In the genomic region with DNA sequence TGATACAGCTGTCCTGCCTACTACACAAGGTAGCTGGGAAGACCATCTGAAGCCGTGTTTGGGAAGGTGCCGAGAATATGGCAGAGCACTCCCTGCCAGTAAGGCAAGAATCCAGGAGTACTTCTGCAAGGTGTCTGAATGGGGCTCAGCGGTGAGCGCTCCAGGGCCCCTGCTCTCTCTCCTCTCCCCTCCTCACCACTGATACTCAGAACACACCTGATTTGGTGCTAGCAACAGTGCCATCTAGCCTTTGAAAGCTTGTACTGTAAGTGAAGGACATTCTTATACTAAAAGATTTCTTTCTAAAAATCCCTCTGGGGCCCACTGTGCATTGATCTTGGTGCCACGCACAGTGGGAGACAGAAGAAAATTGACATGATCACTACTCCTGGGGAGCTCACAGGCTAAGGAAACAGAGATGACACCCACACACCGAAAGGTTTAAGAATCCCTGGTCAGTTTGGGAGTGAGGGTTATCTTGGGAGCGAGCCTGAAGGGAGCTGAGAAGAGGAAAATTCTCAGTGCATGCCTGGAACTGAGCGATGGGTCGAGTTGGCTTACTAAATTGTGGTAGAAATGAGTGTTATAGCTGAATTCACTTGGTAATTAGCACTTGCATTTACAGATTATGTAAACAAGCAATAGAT, we compare ENCODE assay signal across 9 cellular contexts.
DNase-seq lines count a peak whose midpoint lies in the region; ATAC-seq and TF ChIP-seq lines count a peak whose summit lies in the region.
"Had no signal": no experiment of that assay in that cellular context is flagged by ENCODE, and none has a peak within 500 bp of the region (broad histone marks: within the 10 kb centered on the region; RNA-seq: fewer than 3 reads in every experiment).

No MANE protein-coding gene starts in this region.

- no peak overlapping the region for H3K27ac Mint-ChIP-seq in activated CD8-positive, alpha-beta memory T cell treated with anti-CD3 and anti-CD28 coated beads, Interleukin-2, amount 10 ng/mL, durations not matched to agents 7 days and 5 days
- H3K27ac Mint-ChIP-seq: stimulated activated naive CD8-positive, alpha-beta T cell treated with anti-CD3 and anti-CD28 coated beads, Interleukin-15, Interleukin-2, amounts not matched to agents 100 ng/mL and 50 ng/mL, for 24 hours had no signal

- H3K9me3 Mint-ChIP-seq in activated CD8-positive, alpha-beta memory T cell treated with anti-CD3 and anti-CD28 coated beads, Interleukin-2, amount 10 ng/mL, durations not matched to agents 7 days and 5 days (ENCODE audit: low read depth), result no peaks in the 10 kb centered on the region
- H3K9me3 Mint-ChIP-seq: stimulated activated naive CD8-positive, alpha-beta T cell treated with anti-CD3 and anti-CD28 coated beads, Interleukin-15, Interleukin-2, amounts not matched to agents 100 ng/mL and 50 ng/mL, for 24 hours had no signal

- H3K9me3 ChIP-seq in DOHH2 (ENCODE audit: control insufficient read depth, insufficient read depth, low read length) (no peaks in the 10 kb centered on the region), body of pancreas (no peaks in the 10 kb centered on the region), right lobe of liver (no peaks in the 10 kb centered on the region)

- H3K4me3 Mint-ChIP-seq in activated CD8-positive, alpha-beta memory T cell treated with anti-CD3 and anti-CD28 coated beads, Interleukin-2, amount 10 ng/mL, durations not matched to agents 7 days and 5 days, result no peak overlapping the region
- H3K4me3 Mint-ChIP-seq: stimulated activated naive CD8-positive, alpha-beta T cell treated with anti-CD3 and anti-CD28 coated beads, Interleukin-15, Interleukin-2, amounts not matched to agents 100 ng/mL and 50 ng/mL, for 24 hours had no signal

- H3K27me3 ChIP-seq in DOHH2 (ENCODE audit: control insufficient read depth, low read length) (peaks cover 6% of the 10 kb centered on the region), body of pancreas (no peaks in the 10 kb centered on the region), right lobe of liver (peaks cover 0 to 3% of the 10 kb centered on the region in 2 donors)

- TF ChIP-seq CTCF in DOHH2 (IDR thresholded peaks at IDR 0.05; ENCODE audit: low read depth, low read length, poor library complexity, severe bottlenecking) (peak; percentile 39), body of pancreas (IDR thresholded peaks at IDR 0.05) (peak in 6 of 7 experiments; percentile 16 to 35 (median 30)), right lobe of liver (IDR thresholded peaks at IDR 0.05) (peak; percentile 22 to 60 (median 50))

- H3K4me2 ChIP-seq in DOHH2 (ENCODE audit: low read length), result no peak overlapping the region

- H3K9me2 ChIP-seq in DOHH2 (replicated peaks; ENCODE audit: control insufficient read depth, low read length), result no peaks in the 10 kb centered on the region

- no peaks in the 10 kb centered on the region for H3K36me3 Mint-ChIP-seq in activated CD8-positive, alpha-beta memory T cell treated with anti-CD3 and anti-CD28 coated beads, Interleukin-2, amount 10 ng/mL, durations not matched to agents 7 days and 5 days

- 22 to 23% methylated on average over 9 of the region's 9 CpGs for WGBS in body of pancreas, 2 donors
- WGBS in right lobe of liver (ENCODE audit: insufficient coverage, low coverage, low lambda C conversion rate, missing lambda C conversion rate), result 21% methylated on average over 9 of the region's 9 CpGs

- H3F3A ChIP-seq in DOHH2 (ENCODE audit: control insufficient read depth, insufficient read depth), result no peaks in the 10 kb centered on the region

- no peak overlapping the region for H3K4me3 ChIP-seq in DOHH2 (ENCODE audit: low read length)
- no peak overlapping the region for H3K4me3 ChIP-seq in body of pancreas
- no peak overlapping the region for H3K4me3 ChIP-seq in right lobe of liver

- CTCF ChIA-PET in activated CD8-positive, alpha-beta memory T cell treated with anti-CD3 and anti-CD28 coated beads, Interleukin-2, amount 10 ng/mL, durations not matched to agents 7 days and 5 days (lab: Charles Lee), result interaction anchor here (0.9 kb wide), 1 partner anchor 130 kb away, joined by 3 read pairs; no protein-coding TSS in a partner anchor

- TF ChIP-seq POLR2A in body of pancreas (IDR thresholded peaks at IDR 0.05) (no peak), right lobe of liver (IDR thresholded peaks at IDR 0.05) (no peak)

- H3K36me3 ChIP-seq in DOHH2 (ENCODE audit: control insufficient read depth, low read length), result no peaks in the 10 kb centered on the region
- H3K36me3 ChIP-seq in body of pancreas (replicated peaks in 1 of 2; ENCODE audit: insufficient read depth in 1 of 2, low read depth in 2 of 2), result no peaks in the 10 kb centered on the region
- no peaks in the 10 kb centered on the region for H3K36me3 ChIP-seq in right lobe of liver

- H3K27ac ChIP-seq in DOHH2 (ENCODE audit: low read depth, low read length) (no peak overlapping the region), body of pancreas (no peak overlapping the region), right lobe of liver (no peak overlapping the region)

- DNase-seq in NCI-H187 treated with DMSO at 0.1 percent for 48 hours (lab: John Stamatoyannopoulos, UW), result peak; percentile 61
- no peak for DNase-seq in body of pancreas
- DNase-seq in right lobe of liver, result no peak
- DNase-seq in activated CD8-positive, alpha-beta memory T cell treated with anti-CD3 and anti-CD28 coated beads, Interleukin-2, amount 10 ng/mL, durations not matched to agents 7 days and 5 days, result no peak
- DNase-seq in SKM-1 (lab: John Stamatoyannopoulos, UW; ENCODE audit: unreplicated experiment), result no peak
- DNase-seq in stimulated activated naive CD8-positive, alpha-beta T cell treated with anti-CD3 and anti-CD28 coated beads, Interleukin-15, Interleukin-2, amounts not matched to agents 100 U/mL and 50 U/mL, for 24 hours, result no peak

- ATAC-seq in body of pancreas, result peak; percentile 24
- ATAC-seq in right lobe of liver, result peak; percentile 64 to 81 (median 72)
- no peak for ATAC-seq in GM18861 (IDR thresholded peaks at IDR 0.05; ENCODE audit: unreplicated experiment)
- no peak for ATAC-seq in activated CD8-positive, alpha-beta memory T cell treated with anti-CD3 and anti-CD28 coated beads, Interleukin-2, amount 10 ng/mL, durations not matched to agents 7 days and 5 days
- no peak for ATAC-seq in stimulated activated naive CD8-positive, alpha-beta T cell treated with anti-CD3 and anti-CD28 coated beads, Interleukin-15, Interleukin-2, amounts not matched to agents 100 U/mL and 50 U/mL, for 24 hours

- H3K79me2 ChIP-seq in DOHH2 (ENCODE audit: control insufficient read depth, low read length), result no peaks in the 10 kb centered on the region

- H3K4me1 Mint-ChIP-seq in activated CD8-positive, alpha-beta memory T cell treated with anti-CD3 and anti-CD28 coated beads, Interleukin-2, amount 10 ng/mL, durations not matched to agents 7 days and 5 days, result no peaks in the 10 kb centered on the region

- no peaks in the 10 kb centered on the region for H3K27me3 Mint-ChIP-seq in activated CD8-positive, alpha-beta memory T cell treated with anti-CD3 and anti-CD28 coated beads, Interleukin-2, amount 10 ng/mL, durations not matched to agents 7 days and 5 days

- H4K20me1 ChIP-seq in DOHH2 (ENCODE audit: control insufficient read depth, insufficient read depth, low read depth, low read length), result no peaks in the 10 kb centered on the region

- H3K4me1 ChIP-seq in DOHH2 (ENCODE audit: control insufficient read depth, low read length) (no peaks in the 10 kb centered on the region), body of pancreas (no peaks in the 10 kb centered on the region), right lobe of liver (no peaks in the 10 kb centered on the region)

- intact Hi-C loops in body of pancreas (cut with DNase I), result no loop called here
- intact Hi-C loops in right lobe of liver (cut with DNase I), result no loop called here

Comparison
In these comparisons a context has a peak if more than half of its experiments do, and no peak if none do; other contexts are left out.
1. ATAC-seq: peak in body of pancreas (single experiment) and right lobe of liver (4 of 4); none in GM18861 (single experiment), activated CD8-positive, alpha-beta memory T cell treated with anti-CD3 and anti-CD28 coated beads, Interleukin-2, amount 10 ng/mL, durations not matched to agents 7 days and 5 days (single experiment) and stimulated activated naive CD8-positive, alpha-beta T cell treated with anti-CD3 and anti-CD28 coated beads, Interleukin-15, Interleukin-2, amounts not matched to agents 100 U/mL and 50 U/mL, for 24 hours (single experiment).
2. Peak in every context shown above with its lines, with median percentiles within 50 percentile points of each other: CTCF ChIP-seq.